Comparison of ENCODE assay signal across 1 cellular context in the genomic region with DNA sequence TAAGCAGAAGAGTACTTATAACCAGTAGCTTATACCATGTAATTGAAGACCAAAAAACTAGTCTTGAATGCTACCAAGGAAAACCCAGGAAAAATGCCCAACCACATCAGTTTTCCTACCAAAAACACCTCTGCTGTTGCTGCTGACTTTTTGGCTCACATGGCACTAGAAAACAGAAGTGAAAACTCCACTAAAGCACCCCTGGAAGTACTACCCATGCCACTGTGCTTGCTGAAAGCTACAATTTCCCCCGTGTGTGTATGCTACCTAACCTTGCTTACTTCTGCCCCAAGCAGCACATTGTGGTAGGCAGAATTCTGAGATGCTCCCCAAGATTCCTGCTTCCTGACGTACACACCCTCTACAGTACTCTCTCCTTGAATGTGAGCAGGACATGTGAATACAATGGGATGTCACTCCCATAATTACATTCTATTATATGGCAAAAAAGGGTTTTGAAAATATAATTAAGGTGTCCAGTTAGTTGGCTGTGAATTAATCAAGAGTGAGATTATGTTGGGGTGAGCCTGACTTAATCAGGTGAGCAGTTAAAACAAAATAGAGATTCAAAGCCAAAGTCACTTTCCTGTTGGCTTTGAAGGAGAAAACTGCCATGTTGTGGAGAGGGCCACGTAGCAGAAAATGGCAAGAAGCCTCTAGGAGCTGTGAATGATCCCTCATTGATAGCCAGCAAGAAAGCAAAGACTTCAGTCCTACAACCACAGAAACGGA.
TF ChIP-seq lines count a peak whose summit lies in the region.

No MANE protein-coding gene starts in this region.

TF ChIP-seq in GM12878, 131 proteins besides CTCF, POLR2A, EP300 and RAD21 (continued from another document and continues in another):
- TF ChIP-seq CEBPB (IDR thresholded peaks at IDR 0.05; ENCODE audit: borderline replicate concordance in 1 of 2, low read depth in 2 of 2, low read length in 2 of 2) (no peak), CBX5 (IDR thresholded peaks at IDR 0.05; ENCODE audit: low read depth) (no peak), MTA3 (IDR thresholded peaks at IDR 0.05; ENCODE audit: borderline replicate concordance, low read length) (no peak; the same call in 1 of the 2 replicates), SPI1 (IDR thresholded peaks at IDR 0.05; ENCODE audit: borderline replicate concordance, insufficient read depth, low read depth, low read length) (peak; percentile 82), STAT1 (conservative IDR thresholded peaks at IDR 0.05) (no peak), NKRF (conservative IDR thresholded peaks at IDR 0.05) (no peak), E2F4 (IDR thresholded peaks at IDR 0.05; ENCODE audit: low read depth, low read length) (no peak), ETV6 (conservative IDR thresholded peaks at IDR 0.05 in 1 of 2, IDR thresholded peaks at IDR 0.05 in 1 of 2; ENCODE audit: borderline replicate concordance in 1 of 2, low read depth in 1 of 2) (peak in 1 of 2 experiments; percentile 43; a peak in 1 of 4 replicates), KAT2A (conservative IDR thresholded peaks at IDR 0.05; ENCODE audit: control insufficient read depth, low read depth, low read length) (no peak), KLF5 (IDR thresholded peaks at IDR 0.05; ENCODE audit: partially characterized antibody) (no peak), GATAD2B (conservative IDR thresholded peaks at IDR 0.05; ENCODE audit: low read depth) (peak; percentile 74), EZH2 (IDR thresholded peaks at IDR 0.05; ENCODE audit: borderline replicate concordance, control insufficient read depth, low read depth, low read length) (no peak), DPF2 (IDR thresholded peaks at IDR 0.05) (0 out of 2 replicates have a peak, but pooled peaks have one; percentile 29), ATF3 (IDR thresholded peaks at IDR 0.05; ENCODE audit: borderline replicate concordance, extremely low read depth, low read depth, low read length) (no peak), JUND (IDR thresholded peaks at IDR 0.05; ENCODE audit: low read depth, low read length) (no peak), MYC (IDR thresholded peaks at IDR 0.05; ENCODE audit: insufficient read depth, insufficient read length, insufficient replicate concordance, low read length, severe bottlenecking) (no peak), RAD51 (IDR thresholded peaks at IDR 0.05) (no peak; the same call in 1 of the 2 replicates), SREBF1 (IDR thresholded peaks at IDR 0.05; ENCODE audit: low read length) (no peak), CHD1 (IDR thresholded peaks at IDR 0.05; ENCODE audit: low read depth, low read length) (no peak), TAF1 (IDR thresholded peaks at IDR 0.05; ENCODE audit: borderline replicate concordance, low read depth, low read length) (no peak), ATF7 (IDR thresholded peaks at IDR 0.05; ENCODE audit: low read depth) (no peak), TBL1XR1 (IDR thresholded peaks at IDR 0.05; ENCODE audit: low read depth, low read length) (no peak), NR2C1 (IDR thresholded peaks at IDR 0.05) (0 out of 2 replicates have a peak, but pooled peaks have one; percentile 9), NBN (IDR thresholded peaks at IDR 0.05) (peak; percentile 41; the same call in 1 of the 2 replicates), HDGF (IDR thresholded peaks at IDR 0.05) (no peak), ZNF217 (IDR thresholded peaks at IDR 0.05) (no peak), ZNF622 (IDR thresholded peaks at IDR 0.05) (no peak), MTA2 (IDR thresholded peaks at IDR 0.05; ENCODE audit: low read depth) (peak; percentile 43), NFIC (IDR thresholded peaks at IDR 0.05; ENCODE audit: low read depth, low read length) (peak; percentile 31; the same call in 1 of the 2 replicates), ASH2L (IDR thresholded peaks at IDR 0.05; ENCODE audit: borderline replicate concordance, low read depth) (no peak), NFXL1 (IDR thresholded peaks at IDR 0.05; ENCODE audit: borderline replicate concordance) (no peak), TCF3 (IDR thresholded peaks at IDR 0.05; ENCODE audit: borderline replicate concordance, insufficient read depth, low read depth, low read length) (no peak)
- TF ChIP-seq, protein P1, sequence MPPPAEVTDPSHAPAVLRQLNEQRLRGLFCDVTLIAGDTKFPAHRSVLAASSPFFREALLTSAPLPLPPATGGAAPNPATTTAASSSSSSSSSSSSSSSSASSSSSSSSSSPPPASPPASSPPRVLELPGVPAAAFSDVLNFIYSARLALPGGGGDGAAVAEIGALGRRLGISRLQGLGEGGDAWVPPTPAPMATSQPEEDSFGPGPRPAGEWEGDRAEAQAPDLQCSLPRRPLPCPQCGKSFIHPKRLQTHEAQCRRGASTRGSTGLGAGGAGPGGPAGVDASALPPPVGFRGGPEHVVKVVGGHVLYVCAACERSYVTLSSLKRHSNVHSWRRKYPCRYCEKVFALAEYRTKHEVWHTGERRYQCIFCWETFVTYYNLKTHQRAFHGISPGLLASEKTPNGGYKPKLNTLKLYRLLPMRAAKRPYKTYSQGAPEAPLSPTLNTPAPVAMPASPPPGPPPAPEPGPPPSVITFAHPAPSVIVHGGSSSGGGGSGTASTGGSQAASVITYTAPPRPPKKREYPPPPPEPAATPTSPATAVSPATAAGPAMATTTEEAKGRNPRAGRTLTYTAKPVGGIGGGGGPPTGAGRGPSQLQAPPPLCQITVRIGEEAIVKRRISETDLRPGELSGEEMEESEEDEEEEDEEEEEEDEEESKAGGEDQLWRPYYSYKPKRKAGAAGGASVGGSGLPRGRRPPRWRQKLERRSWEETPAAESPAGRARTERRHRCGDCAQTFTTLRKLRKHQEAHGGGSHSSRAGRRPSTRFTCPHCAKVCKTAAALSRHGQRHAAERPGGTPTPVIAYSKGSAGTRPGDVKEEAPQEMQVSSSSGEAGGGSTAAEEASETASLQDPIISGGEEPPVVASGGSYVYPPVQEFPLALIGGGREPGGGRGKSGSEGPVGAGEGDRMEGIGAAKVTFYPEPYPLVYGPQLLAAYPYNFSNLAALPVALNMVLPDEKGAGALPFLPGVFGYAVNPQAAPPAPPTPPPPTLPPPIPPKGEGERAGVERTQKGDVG (CRISPR knock-in tag; IDR thresholded peaks at IDR 0.05) = no peak
- TF ChIP-seq, protein P2, sequence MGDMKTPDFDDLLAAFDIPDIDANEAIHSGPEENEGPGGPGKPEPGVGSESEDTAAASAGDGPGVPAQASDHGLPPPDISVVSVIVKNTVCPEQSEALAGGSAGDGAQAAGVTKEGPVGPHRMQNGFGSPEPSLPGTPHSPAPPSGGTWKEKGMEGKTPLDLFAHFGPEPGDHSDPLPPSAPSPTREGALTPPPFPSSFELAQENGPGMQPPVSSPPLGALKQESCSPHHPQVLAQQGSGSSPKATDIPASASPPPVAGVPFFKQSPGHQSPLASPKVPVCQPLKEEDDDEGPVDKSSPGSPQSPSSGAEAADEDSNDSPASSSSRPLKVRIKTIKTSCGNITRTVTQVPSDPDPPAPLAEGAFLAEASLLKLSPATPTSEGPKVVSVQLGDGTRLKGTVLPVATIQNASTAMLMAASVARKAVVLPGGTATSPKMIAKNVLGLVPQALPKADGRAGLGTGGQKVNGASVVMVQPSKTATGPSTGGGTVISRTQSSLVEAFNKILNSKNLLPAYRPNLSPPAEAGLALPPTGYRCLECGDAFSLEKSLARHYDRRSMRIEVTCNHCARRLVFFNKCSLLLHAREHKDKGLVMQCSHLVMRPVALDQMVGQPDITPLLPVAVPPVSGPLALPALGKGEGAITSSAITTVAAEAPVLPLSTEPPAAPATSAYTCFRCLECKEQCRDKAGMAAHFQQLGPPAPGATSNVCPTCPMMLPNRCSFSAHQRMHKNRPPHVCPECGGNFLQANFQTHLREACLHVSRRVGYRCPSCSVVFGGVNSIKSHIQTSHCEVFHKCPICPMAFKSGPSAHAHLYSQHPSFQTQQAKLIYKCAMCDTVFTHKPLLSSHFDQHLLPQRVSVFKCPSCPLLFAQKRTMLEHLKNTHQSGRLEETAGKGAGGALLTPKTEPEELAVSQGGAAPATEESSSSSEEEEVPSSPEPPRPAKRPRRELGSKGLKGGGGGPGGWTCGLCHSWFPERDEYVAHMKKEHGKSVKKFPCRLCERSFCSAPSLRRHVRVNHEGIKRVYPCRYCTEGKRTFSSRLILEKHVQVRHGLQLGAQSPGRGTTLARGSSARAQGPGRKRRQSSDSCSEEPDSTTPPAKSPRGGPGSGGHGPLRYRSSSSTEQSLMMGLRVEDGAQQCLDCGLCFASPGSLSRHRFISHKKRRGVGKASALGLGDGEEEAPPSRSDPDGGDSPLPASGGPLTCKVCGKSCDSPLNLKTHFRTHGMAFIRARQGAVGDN (IDR thresholded peaks at IDR 0.05) = peak; percentile 74
- TF ChIP-seq, protein P3, sequence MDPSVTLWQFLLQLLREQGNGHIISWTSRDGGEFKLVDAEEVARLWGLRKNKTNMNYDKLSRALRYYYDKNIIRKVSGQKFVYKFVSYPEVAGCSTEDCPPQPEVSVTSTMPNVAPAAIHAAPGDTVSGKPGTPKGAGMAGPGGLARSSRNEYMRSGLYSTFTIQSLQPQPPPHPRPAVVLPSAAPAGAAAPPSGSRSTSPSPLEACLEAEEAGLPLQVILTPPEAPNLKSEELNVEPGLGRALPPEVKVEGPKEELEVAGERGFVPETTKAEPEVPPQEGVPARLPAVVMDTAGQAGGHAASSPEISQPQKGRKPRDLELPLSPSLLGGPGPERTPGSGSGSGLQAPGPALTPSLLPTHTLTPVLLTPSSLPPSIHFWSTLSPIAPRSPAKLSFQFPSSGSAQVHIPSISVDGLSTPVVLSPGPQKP (IDR thresholded peaks at IDR 0.05; ENCODE audit: low read depth, low read length) = no peak
- TF ChIP-seq, protein P4, sequence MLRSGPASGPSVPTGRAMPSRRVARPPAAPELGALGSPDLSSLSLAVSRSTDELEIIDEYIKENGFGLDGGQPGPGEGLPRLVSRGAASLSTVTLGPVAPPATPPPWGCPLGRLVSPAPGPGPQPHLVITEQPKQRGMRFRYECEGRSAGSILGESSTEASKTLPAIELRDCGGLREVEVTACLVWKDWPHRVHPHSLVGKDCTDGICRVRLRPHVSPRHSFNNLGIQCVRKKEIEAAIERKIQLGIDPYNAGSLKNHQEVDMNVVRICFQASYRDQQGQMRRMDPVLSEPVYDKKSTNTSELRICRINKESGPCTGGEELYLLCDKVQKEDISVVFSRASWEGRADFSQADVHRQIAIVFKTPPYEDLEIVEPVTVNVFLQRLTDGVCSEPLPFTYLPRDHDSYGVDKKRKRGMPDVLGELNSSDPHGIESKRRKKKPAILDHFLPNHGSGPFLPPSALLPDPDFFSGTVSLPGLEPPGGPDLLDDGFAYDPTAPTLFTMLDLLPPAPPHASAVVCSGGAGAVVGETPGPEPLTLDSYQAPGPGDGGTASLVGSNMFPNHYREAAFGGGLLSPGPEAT (IDR thresholded peaks at IDR 0.05; ENCODE audit: low read depth) = peak; percentile 5; the same call in 1 of the 2 replicates
- TF ChIP-seq, protein P5, sequence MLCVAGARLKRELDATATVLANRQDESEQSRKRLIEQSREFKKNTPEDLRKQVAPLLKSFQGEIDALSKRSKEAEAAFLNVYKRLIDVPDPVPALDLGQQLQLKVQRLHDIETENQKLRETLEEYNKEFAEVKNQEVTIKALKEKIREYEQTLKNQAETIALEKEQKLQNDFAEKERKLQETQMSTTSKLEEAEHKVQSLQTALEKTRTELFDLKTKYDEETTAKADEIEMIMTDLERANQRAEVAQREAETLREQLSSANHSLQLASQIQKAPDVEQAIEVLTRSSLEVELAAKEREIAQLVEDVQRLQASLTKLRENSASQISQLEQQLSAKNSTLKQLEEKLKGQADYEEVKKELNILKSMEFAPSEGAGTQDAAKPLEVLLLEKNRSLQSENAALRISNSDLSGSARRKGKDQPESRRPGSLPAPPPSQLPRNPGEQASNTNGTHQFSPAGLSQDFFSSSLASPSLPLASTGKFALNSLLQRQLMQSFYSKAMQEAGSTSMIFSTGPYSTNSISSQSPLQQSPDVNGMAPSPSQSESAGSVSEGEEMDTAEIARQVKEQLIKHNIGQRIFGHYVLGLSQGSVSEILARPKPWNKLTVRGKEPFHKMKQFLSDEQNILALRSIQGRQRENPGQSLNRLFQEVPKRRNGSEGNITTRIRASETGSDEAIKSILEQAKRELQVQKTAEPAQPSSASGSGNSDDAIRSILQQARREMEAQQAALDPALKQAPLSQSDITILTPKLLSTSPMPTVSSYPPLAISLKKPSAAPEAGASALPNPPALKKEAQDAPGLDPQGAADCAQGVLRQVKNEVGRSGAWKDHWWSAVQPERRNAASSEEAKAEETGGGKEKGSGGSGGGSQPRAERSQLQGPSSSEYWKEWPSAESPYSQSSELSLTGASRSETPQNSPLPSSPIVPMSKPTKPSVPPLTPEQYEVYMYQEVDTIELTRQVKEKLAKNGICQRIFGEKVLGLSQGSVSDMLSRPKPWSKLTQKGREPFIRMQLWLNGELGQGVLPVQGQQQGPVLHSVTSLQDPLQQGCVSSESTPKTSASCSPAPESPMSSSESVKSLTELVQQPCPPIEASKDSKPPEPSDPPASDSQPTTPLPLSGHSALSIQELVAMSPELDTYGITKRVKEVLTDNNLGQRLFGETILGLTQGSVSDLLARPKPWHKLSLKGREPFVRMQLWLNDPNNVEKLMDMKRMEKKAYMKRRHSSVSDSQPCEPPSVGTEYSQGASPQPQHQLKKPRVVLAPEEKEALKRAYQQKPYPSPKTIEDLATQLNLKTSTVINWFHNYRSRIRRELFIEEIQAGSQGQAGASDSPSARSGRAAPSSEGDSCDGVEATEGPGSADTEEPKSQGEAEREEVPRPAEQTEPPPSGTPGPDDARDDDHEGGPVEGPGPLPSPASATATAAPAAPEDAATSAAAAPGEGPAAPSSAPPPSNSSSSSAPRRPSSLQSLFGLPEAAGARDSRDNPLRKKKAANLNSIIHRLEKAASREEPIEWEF (IDR thresholded peaks at IDR 0.05; ENCODE audit: insufficient replicate concordance, low read depth, low read length) = no peak
